33 cellular contexts compared by ENCODE assay signal in genomic region chr12:66537866-66538265, GRCh38.
"Had no signal": no experiment of that assay in that cellular context is flagged by ENCODE, and none has a peak within 500 bp of the region (broad histone marks: within the 10 kb centered on the region; RNA-seq: fewer than 3 reads in every experiment).

No MANE protein-coding gene starts in this region.

- H3K4me1 ChIP-seq: left lung, lower lobe of right lung, prostate gland, testis, thyroid gland, transverse colon, upper lobe of left lung had no signal

- H3K27ac Mint-ChIP-seq: immature natural killer cell; naive thymus-derived CD4-positive, alpha-beta T cell; nephron; stimulated activated naive B cell treated with anti-CD40 and anti-IgM and Interleukin-4, amounts not matched to agents 10 μg/mL and 1 μg/mL and 100 μg/mL, for 72 hours had no signal

- H3K9me3 Mint-ChIP-seq: immature natural killer cell; nephron; neural crest cell; stimulated activated naive B cell treated with anti-CD40 and anti-IgM and Interleukin-4, amounts not matched to agents 10 μg/mL and 1 μg/mL and 100 μg/mL, for 72 hours had no signal

- H3K36me3 ChIP-seq: left lung, lower lobe of right lung, pancreas, prostate gland, stomach, thyroid gland, transverse colon, upper lobe of left lung had no signal

- ATAC-seq: left colon; left lung; lower lobe of right lung; mucosa of descending colon; naive thymus-derived CD4-positive, alpha-beta T cell; pancreas; right cardiac atrium; sciatic nerve; stimulated activated naive B cell treated with anti-CD40 and anti-IgM and Interleukin-4, amounts not matched to agents 10 μg/mL and 1 μg/mL and 100 μg/mL, for 72 hours; stimulated activated naive CD8-positive, alpha-beta T cell treated with anti-CD3 and anti-CD28 coated beads, Interleukin-15, Interleukin-2, amounts not matched to agents 100 U/mL and 50 U/mL, for 24 hours had no signal

- H3K4me3 Mint-ChIP-seq: immature natural killer cell; naive thymus-derived CD4-positive, alpha-beta T cell; nephron; neural crest cell; stimulated activated naive B cell treated with anti-CD40 and anti-IgM and Interleukin-4, amounts not matched to agents 10 μg/mL and 1 μg/mL and 100 μg/mL, for 72 hours had no signal

- H3K4me1 Mint-ChIP-seq: immature natural killer cell; naive thymus-derived CD4-positive, alpha-beta T cell; neural crest cell; stimulated activated naive B cell treated with anti-CD40 and anti-IgM and Interleukin-4, amounts not matched to agents 10 μg/mL and 1 μg/mL and 100 μg/mL, for 72 hours had no signal

- H3K27me3 ChIP-seq: left lung, pancreas, stomach, testis, thyroid gland, transverse colon, upper lobe of left lung had no signal

- H3K4me3 ChIP-seq: left lung, lower lobe of right lung, mucosa of descending colon, pancreas, prostate gland, skin epidermis, stomach, testis, thyroid gland, transverse colon, upper lobe of left lung had no signal

- H3K36me3 Mint-ChIP-seq: immature natural killer cell; stimulated activated naive B cell treated with anti-CD40 and anti-IgM and Interleukin-4, amounts not matched to agents 10 μg/mL and 1 μg/mL and 100 μg/mL, for 72 hours had no signal

- H3K9me3 ChIP-seq: left lung, lower lobe of right lung, mucosa of descending colon, pancreas, prostate gland, stomach, testis, thyroid gland, transverse colon, upper lobe of left lung had no signal

- H3K27ac ChIP-seq: left lung, lower lobe of right lung, pancreas, prostate gland, skin epidermis, stomach, testis, thyroid gland, transverse colon, upper lobe of left lung had no signal

- FAIRE-seq: islet of Langerhans, kidney, pancreas, urothelium cell line had no signal

- DNase-seq: hypothalamus; immature natural killer cell; kidney; left colon; left lung; lower lobe of right lung; mammary epithelial cell; midbrain; mucosa of descending colon; naive thymus-derived CD4-positive, alpha-beta T cell; nucleus accumbens; pancreas; posterior cingulate gyrus; retina; right cardiac atrium; stimulated activated CD4-positive, alpha-beta T cell treated with anti-CD3 and anti-CD28 coated beads, Interleukin-12 subunit alpha, Interleukin-12 subunit beta, amount 100 ng/mL, for 4 hours; stimulated activated CD4-positive, alpha-beta T cell treated with anti-CD3 and anti-CD28 coated beads, Interleukin-15, amount 100 ng/mL, for 24 hours; stimulated activated CD4-positive, alpha-beta T cell treated with anti-CD3 and anti-CD28 coated beads, Interleukin-2, amount 100 ng/mL, for 24 hours; stimulated activated CD4-positive, alpha-beta T cell treated with anti-CD3 and anti-CD28 coated beads, Interleukin-4, amount 100 ng/mL, for 1 hour; stimulated activated naive B cell treated with anti-CD40 and anti-IgM and Interleukin-4, amounts not matched to agents 10 μg/mL and 1 μg/mL and 100 μg/mL, for 72 hours; stimulated activated naive CD8-positive, alpha-beta T cell treated with anti-CD3 and anti-CD28 coated beads, Interleukin-15, Interleukin-2, amounts not matched to agents 100 U/mL and 50 U/mL, for 24 hours; stomach; testis; thyroid gland; transverse colon; upper lobe of left lung had no signal

- H3K27me3 Mint-ChIP-seq: naive thymus-derived CD4-positive, alpha-beta T cell had no signal
